Comparison of ENCODE assay signal across 8 cellular contexts in genomic region chr16:684067-684794, GRCh38. TPM values are rescaled to one million over a fixed set of nuclear protein-coding genes. Genes with fewer than 3 reads are reported as not detected.
DNase-seq lines count a peak whose midpoint lies in the region; ATAC-seq and TF ChIP-seq lines count a peak whose summit lies in the region.

A gene with protein sequence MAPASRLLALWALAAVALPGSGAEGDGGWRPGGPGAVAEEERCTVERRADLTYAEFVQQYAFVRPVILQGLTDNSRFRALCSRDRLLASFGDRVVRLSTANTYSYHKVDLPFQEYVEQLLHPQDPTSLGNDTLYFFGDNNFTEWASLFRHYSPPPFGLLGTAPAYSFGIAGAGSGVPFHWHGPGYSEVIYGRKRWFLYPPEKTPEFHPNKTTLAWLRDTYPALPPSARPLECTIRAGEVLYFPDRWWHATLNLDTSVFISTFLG (minus strand): TSS chr16:684334. CDS start chr16:684319, 15 bp downstream.

- H3K27me3 Mint-ChIP-seq in chondrocyte (ENCODE audit: low read depth), result no peaks in the 10 kb centered on the region

- DNase-seq in AML-193 (lab: John Stamatoyannopoulos, UW) (peak; percentile 72 to 87), NCI-H524 (lab: John Stamatoyannopoulos, UW) (peak; percentile 86 to 97), chondrocyte (ENCODE audit: low spot score) (peak; percentile 99), kidney tubule cell (ENCODE audit: low spot score) (peak; percentile 96)
- peak; percentile 95 to 96 for DNase-seq in activated CD4-positive, alpha-beta T cell treated with anti-CD3 and anti-CD28 coated beads for 4 hours
- peak; percentile 92 to 96 for DNase-seq in stimulated activated CD4-positive, alpha-beta T cell treated with anti-CD3 and anti-CD28 coated beads, Interleukin-15, amount 100 ng/mL, for 48 hours (ENCODE audit: low read depth in 2 of 2)

- peak; percentile 91 for TF ChIP-seq POLR2A in GM19193 (IDR thresholded peaks at IDR 0.05; ENCODE audit: extremely low read depth, insufficient read depth, insufficient read length)

- peaks cover 42% of the 10 kb centered on the region for H3K4me1 Mint-ChIP-seq in chondrocyte (ENCODE audit: low read depth)

- H3K36me3 Mint-ChIP-seq in chondrocyte (ENCODE audit: low read depth), result peaks cover 11% of the 10 kb centered on the region

- ATAC-seq in HG03432 (IDR thresholded peaks at IDR 0.05; ENCODE audit: unreplicated experiment), result peak; percentile 61

- no peak for TF ChIP-seq CTCF in chondrocyte (IDR thresholded peaks at IDR 0.05)

- H3K27ac Mint-ChIP-seq in chondrocyte (ENCODE audit: unreplicated experiment), result peak within 1 kb of the TSS; percentile 74

- H3K4me3 Mint-ChIP-seq in chondrocyte (ENCODE audit: unreplicated experiment), result peak within 1 kb of the TSS; percentile 68

- H3K9me3 Mint-ChIP-seq in chondrocyte (ENCODE audit: low read depth), result no peaks in the 10 kb centered on the region

RNA-seq across cellular contexts. Expression of the gene that starts here (rescaled TPM):
- total RNA-seq in chondrocyte, result 38.8 to 56.5 TPM (median 39.2 TPM) in 3 replicates

Comparison
In these comparisons a context has a peak if more than half of its experiments do, and no peak if none do; other contexts are left out.
1. Peak in every context shown above with its lines: DNase-seq and ATAC-seq.